ENCODE assay signal across 1 cellular context in the genomic region with DNA sequence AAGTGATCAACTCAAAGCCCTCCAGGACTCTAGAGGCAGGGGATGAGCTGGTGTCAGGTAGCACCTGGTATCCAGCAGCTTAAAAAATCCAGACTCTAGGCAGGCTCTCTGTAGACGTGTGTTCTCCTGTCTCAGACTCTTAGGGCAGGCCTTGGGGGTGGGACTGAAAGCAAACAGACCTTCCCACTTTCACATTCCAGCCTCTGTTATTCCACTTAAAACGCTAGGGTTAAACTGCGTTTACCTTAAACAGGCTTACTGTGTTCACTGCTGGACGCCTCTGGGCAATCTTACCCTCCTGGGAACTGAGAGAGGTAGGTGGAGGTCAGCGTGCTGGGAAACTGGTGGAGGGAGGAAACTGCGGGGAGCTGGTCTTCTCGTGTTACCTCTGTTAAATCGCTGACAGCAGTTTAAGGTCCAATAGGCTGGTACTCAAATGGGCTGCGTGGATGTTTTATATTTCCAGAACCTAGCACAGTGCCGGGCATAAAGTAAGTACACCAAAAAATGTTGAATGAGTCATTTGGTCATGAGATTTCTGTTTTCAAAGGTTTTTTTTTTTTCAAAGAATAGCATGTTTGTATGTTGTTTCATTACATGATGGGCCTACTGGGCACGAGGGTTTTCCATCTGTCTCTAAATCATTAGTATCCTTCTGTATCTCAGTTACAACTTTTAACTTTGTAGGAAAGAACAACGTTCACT.
A peak's percentile ranks its signal among the peaks of the same experiment; 100 is the strongest.
TF ChIP-seq lines count a peak whose summit lies in the region.

A gene (plus strand): TSS at position 248 of the 705 bp plus-strand sequence. CDS start 7,561 bp downstream, outside the sequence.

TF ChIP-seq in HepG2, 621 proteins besides CTCF, POLR2A, EP300 and RAD21 (continued from another document):
- TF ChIP-seq ZSCAN29 (CRISPR knock-in tag; conservative IDR thresholded peaks at IDR 0.05) (0 out of 2 replicates have a peak, but pooled peaks have one; percentile 48), HNF4A (CRISPR knock-in tag; IDR thresholded peaks at IDR 0.05) (peak; percentile 15; the same call in 1 of the 2 replicates), MIXL1 (CRISPR knock-in tag; IDR thresholded peaks at IDR 0.05) (peak; percentile 54; the same call in 1 of the 2 replicates), NR2F6 (IDR thresholded peaks at IDR 0.05) (no peak), NR2F6 (CRISPR knock-in tag; IDR thresholded peaks at IDR 0.05) (0 out of 2 replicates have a peak, but pooled peaks have one; percentile 27), MEF2D (CRISPR knock-in tag; IDR thresholded peaks at IDR 0.05) (no peak), ZNF232 (CRISPR knock-in tag; IDR thresholded peaks at IDR 0.05; ENCODE audit: borderline replicate concordance) (peak; percentile 71; the same call in 1 of the 2 replicates), ZNF121 (CRISPR knock-in tag; IDR thresholded peaks at IDR 0.05) (peak; percentile 9; the same call in 1 of the 2 replicates), SALL1 (CRISPR knock-in tag; IDR thresholded peaks at IDR 0.05) (peak; percentile 55)
- TF ChIP-seq, protein P1, sequence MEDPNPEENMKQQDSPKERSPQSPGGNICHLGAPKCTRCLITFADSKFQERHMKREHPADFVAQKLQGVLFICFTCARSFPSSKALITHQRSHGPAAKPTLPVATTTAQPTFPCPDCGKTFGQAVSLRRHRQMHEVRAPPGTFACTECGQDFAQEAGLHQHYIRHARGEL (CRISPR knock-in tag; IDR thresholded peaks at IDR 0.05): no peak
- TF ChIP-seq, protein P2, sequence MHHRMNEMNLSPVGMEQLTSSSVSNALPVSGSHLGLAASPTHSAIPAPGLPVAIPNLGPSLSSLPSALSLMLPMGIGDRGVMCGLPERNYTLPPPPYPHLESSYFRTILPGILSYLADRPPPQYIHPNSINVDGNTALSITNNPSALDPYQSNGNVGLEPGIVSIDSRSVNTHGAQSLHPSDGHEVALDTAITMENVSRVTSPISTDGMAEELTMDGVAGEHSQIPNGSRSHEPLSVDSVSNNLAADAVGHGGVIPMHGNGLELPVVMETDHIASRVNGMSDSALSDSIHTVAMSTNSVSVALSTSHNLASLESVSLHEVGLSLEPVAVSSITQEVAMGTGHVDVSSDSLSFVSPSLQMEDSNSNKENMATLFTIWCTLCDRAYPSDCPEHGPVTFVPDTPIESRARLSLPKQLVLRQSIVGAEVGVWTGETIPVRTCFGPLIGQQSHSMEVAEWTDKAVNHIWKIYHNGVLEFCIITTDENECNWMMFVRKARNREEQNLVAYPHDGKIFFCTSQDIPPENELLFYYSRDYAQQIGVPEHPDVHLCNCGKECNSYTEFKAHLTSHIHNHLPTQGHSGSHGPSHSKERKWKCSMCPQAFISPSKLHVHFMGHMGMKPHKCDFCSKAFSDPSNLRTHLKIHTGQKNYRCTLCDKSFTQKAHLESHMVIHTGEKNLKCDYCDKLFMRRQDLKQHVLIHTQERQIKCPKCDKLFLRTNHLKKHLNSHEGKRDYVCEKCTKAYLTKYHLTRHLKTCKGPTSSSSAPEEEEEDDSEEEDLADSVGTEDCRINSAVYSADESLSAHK (CRISPR knock-in tag; IDR thresholded peaks at IDR 0.05; ENCODE audit: borderline replicate concordance): no peak
- TF ChIP-seq, protein P3, sequence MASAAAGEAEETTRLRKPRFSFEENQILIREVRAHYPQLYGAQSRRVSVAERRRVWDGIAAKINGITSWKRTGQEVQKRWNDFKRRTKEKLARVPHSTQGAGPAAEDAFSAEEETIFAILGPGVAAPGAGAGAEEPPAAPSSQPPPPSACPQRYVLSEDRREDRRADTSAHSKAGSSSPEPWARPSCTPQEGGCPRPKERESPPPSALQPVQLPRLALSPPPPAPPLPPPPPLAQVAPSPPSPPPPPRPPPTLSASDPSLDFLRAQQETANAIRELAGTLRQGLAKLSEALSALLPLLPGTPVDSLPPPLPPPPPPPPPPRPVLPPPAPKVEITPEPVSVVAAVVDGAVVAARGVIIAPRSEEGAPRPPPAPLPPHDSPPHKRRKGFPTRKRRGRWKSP (CRISPR knock-in tag; IDR thresholded peaks at IDR 0.05): peak; percentile 61; the same call in 1 of the 2 replicates
- TF ChIP-seq, protein P4, sequence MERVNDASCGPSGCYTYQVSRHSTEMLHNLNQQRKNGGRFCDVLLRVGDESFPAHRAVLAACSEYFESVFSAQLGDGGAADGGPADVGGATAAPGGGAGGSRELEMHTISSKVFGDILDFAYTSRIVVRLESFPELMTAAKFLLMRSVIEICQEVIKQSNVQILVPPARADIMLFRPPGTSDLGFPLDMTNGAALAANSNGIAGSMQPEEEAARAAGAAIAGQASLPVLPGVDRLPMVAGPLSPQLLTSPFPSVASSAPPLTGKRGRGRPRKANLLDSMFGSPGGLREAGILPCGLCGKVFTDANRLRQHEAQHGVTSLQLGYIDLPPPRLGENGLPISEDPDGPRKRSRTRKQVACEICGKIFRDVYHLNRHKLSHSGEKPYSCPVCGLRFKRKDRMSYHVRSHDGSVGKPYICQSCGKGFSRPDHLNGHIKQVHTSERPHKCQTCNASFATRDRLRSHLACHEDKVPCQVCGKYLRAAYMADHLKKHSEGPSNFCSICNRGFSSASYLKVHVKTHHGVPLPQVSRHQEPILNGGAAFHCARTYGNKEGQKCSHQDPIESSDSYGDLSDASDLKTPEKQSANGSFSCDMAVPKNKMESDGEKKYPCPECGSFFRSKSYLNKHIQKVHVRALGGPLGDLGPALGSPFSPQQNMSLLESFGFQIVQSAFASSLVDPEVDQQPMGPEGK (CRISPR knock-in tag; IDR thresholded peaks at IDR 0.05): peak; percentile 29; the same call in 1 of the 2 replicates
